ENCODE assay signal across 1 cellular context in the genomic region with DNA sequence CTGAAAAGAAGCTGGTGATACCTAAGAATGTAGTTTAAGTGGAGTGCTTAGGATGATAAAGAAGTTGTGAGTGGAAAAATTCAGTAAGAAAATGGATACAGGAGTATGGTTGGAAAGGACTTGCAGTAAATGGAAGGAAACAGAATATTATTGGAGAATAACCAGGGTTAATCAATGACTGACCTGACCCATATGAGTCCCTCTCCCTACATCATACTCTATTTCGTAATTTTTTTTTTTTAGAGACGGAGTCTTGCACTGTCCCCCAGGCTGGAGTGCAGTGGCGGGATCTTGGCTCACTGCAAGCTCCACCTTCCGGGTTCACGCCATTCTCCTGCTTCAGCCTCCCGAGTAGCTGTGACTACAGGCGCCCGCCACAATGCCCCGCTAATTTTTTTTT.
TF ChIP-seq lines count a peak whose summit lies in the region.

No MANE protein-coding gene starts in this region.

TF ChIP-seq in GM23338, 12 proteins besides CTCF, POLR2A, EP300 and RAD21 (continued from another document):
- TF ChIP-seq REST (IDR thresholded peaks at IDR 0.05; ENCODE audit: unreplicated experiment) (no peak), EZH2phosphoT487 (IDR thresholded peaks at IDR 0.05; ENCODE audit: unreplicated experiment) (no peak)
